In genomic region chr10:85922363-85923129, GRCh38 we compare ENCODE assay signal across 19 cellular contexts.
"Had no signal": no experiment of that assay in that cellular context is flagged by ENCODE, and none has a peak within 500 bp of the region (broad histone marks: within the 10 kb centered on the region; RNA-seq: fewer than 3 reads in every experiment).

No MANE protein-coding gene starts in this region.

- H3K9me3 ChIP-seq: adrenal gland, heart right ventricle, pancreas, thyroid gland had no signal

- H3K4me1 ChIP-seq: adrenal gland, pancreas had no signal

- H3K36me3 ChIP-seq: adrenal gland, heart right ventricle, pancreas, thyroid gland had no signal

- ATAC-seq: activated naive CD4-positive, alpha-beta T cell treated with anti-CD3 and anti-CD28 coated beads, Interleukin-2, amount 50 U/mL, for 72 hours; esophagus mucosa; left ventricle myocardium superior; pancreas; T-cell had no signal

- H3K9me3 Mint-ChIP-seq: activated naive CD4-positive, alpha-beta T cell treated with anti-CD3 and anti-CD28 coated beads, Interleukin-2, amount 50 U/mL, for 72 hours; dendritic cell treated with granulocyte-macrophage colony-stimulating factor and Interleukin-4, amounts not matched to agents 40 ng/mL and 50 ng/mL, for 4 days; memory B cell; T-cell had no signal

- DNase-seq: activated CD8-positive, alpha-beta memory T cell treated with anti-CD3 and anti-CD28 coated beads for 24 hours; activated gamma-delta T cell; adrenal gland; effector CD8-positive, alpha-beta T cell; immature natural killer cell; kidney glomerular epithelial cell; left ventricle myocardium superior; naive B cell; pancreas; stimulated activated CD4-positive, alpha-beta T cell treated with anti-CD3 and anti-CD28 coated beads, Interleukin-1b, Interleukin-23, amount 100 ng/mL, for 48 hours; stimulated activated CD8-positive, alpha-beta memory T cell treated with anti-CD3 and anti-CD28 coated beads, Interleukin-4, amount 100 ng/mL, for 48 hours; stimulated activated naive CD4-positive, alpha-beta T cell; T-cell; thyroid gland had no signal

- H3K27ac ChIP-seq: adrenal gland, heart right ventricle, pancreas, thyroid gland had no signal

- H3K4me3 ChIP-seq: adrenal gland, heart right ventricle, pancreas, thyroid gland had no signal

- H3K36me3 Mint-ChIP-seq: activated naive CD4-positive, alpha-beta T cell treated with anti-CD3 and anti-CD28 coated beads, Interleukin-2, amount 50 U/mL, for 72 hours; immature natural killer cell; memory B cell; naive B cell; T-cell had no signal

- H3K4me3 Mint-ChIP-seq: dendritic cell treated with granulocyte-macrophage colony-stimulating factor and Interleukin-4, amounts not matched to agents 40 ng/mL and 50 ng/mL, for 4 days; immature natural killer cell; memory B cell; T-cell had no signal

- H3K27ac Mint-ChIP-seq: activated naive CD4-positive, alpha-beta T cell treated with anti-CD3 and anti-CD28 coated beads, Interleukin-2, amount 50 U/mL, for 72 hours; dendritic cell treated with granulocyte-macrophage colony-stimulating factor and Interleukin-4, amounts not matched to agents 40 ng/mL and 50 ng/mL, for 4 days; immature natural killer cell; memory B cell; naive B cell; T-cell had no signal

- H3K27me3 ChIP-seq: adrenal gland, pancreas, thyroid gland had no signal

- H3K4me1 Mint-ChIP-seq: memory B cell, naive B cell, T-cell had no signal

- H3K27me3 Mint-ChIP-seq: dendritic cell treated with granulocyte-macrophage colony-stimulating factor and Interleukin-4, amounts not matched to agents 40 ng/mL and 50 ng/mL, for 4 days had no signal
